In genomic region chr11:113774174-113774503, GRCh38 we compare ENCODE assay signal across 8 cellular contexts. TPM values are rescaled to one million over a fixed set of nuclear protein-coding genes. Genes with fewer than 3 reads are reported as not detected.
DNase-seq lines count a peak whose midpoint lies in the region; ATAC-seq and TF ChIP-seq lines count a peak whose summit lies in the region.

No MANE protein-coding gene starts in this region.

- peak overlapping the region; percentile 62 for H3K27ac ChIP-seq in CD4-positive, alpha-beta memory T cell (ENCODE audit: low read depth, low read length)
- peak overlapping the region; percentile 41 for H3K27ac ChIP-seq in OCI-LY7 (ENCODE audit: low read depth, low read length, poor library complexity, severe bottlenecking)

- TF ChIP-seq CTCF in OCI-LY7 (conservative IDR thresholded peaks at IDR 0.05; ENCODE audit: low read length) (no peak), osteocyte (IDR thresholded peaks at IDR 0.05) (no peak), GM10266 (IDR thresholded peaks at IDR 0.05; ENCODE audit: control insufficient read depth, insufficient read depth, low read depth, missing control alignments) (no peak)

- H3K4me1 Mint-ChIP-seq in CD4-positive, alpha-beta memory T cell, result peaks cover 10 to 28% (median 22%) of the 10 kb centered on the region in 4 donors
- H3K4me1 Mint-ChIP-seq in osteocyte (ENCODE audit: unreplicated experiment), result peaks cover 24% of the 10 kb centered on the region

- H3K9me3 ChIP-seq in CD4-positive, alpha-beta memory T cell (ENCODE audit: control insufficient read depth in 1 of 2, low read length in 2 of 2), result no peaks in the 10 kb centered on the region
- H3K9me3 ChIP-seq in OCI-LY7 (ENCODE audit: low read length) (no peaks in the 10 kb centered on the region), endocrine pancreas (ENCODE audit: control insufficient read depth, low read length) (no peaks in the 10 kb centered on the region)

- no peaks in the 10 kb centered on the region for H4K20me1 ChIP-seq in OCI-LY7 (ENCODE audit: insufficient read depth, low read length)

- H3K9ac ChIP-seq in endocrine pancreas (ENCODE audit: control insufficient read depth, insufficient read depth, low read length), result no peak overlapping the region

- no peaks in the 10 kb centered on the region for H3K27me3 ChIP-seq in CD4-positive, alpha-beta memory T cell (ENCODE audit: insufficient read depth, low read length)
- H3K27me3 ChIP-seq in endocrine pancreas (ENCODE audit: control insufficient read depth, insufficient read depth, low read length), result no peaks in the 10 kb centered on the region

- H3K36me3 Mint-ChIP-seq in CD4-positive, alpha-beta memory T cell, result peaks cover 0 to 13% of the 10 kb centered on the region in 2 donors
- peaks cover 3% of the 10 kb centered on the region for H3K36me3 Mint-ChIP-seq in osteocyte (ENCODE audit: unreplicated experiment)

- no peaks in the 10 kb centered on the region for H3K36me3 ChIP-seq in CD4-positive, alpha-beta memory T cell (ENCODE audit: insufficient read depth, low read length)
- H3K36me3 ChIP-seq in OCI-LY7 (ENCODE audit: insufficient read depth, low read length) (peaks cover 23% of the 10 kb centered on the region; the same call in 1 of the 2 replicates), endocrine pancreas (ENCODE audit: control insufficient read depth, insufficient read depth, low read length) (no peaks in the 10 kb centered on the region)

- BruUV-seq in OCI-LY7 (replicated peaks; lab: Mats Ljungman, UMichigan), result no TSS peak

- DNase-seq in CD4-positive, alpha-beta memory T cell, result no peak
- no peak for DNase-seq in OCI-LY7 (ENCODE audit: low spot score)
- no peak for DNase-seq in osteocyte (ENCODE audit: extremely low spot score, unreplicated experiment)
- no peak for DNase-seq in SHP77 (lab: John Stamatoyannopoulos, UW)
- no peak for DNase-seq in GM10266 (ENCODE audit: extremely low spot score)
- no peak for DNase-seq in NCI-H2171 treated with DMSO at 0.1 percent for 48 hours (lab: John Stamatoyannopoulos, UW)

- H3K4me3 ChIP-seq in CD4-positive, alpha-beta memory T cell (ENCODE audit: low read length in 2 of 2), result peak overlapping the region; percentile 64 to 91
- H3K4me3 ChIP-seq in OCI-LY7 (ENCODE audit: low read depth, low read length, poor library complexity, severe bottlenecking) (peak overlapping the region; percentile 99), endocrine pancreas (ENCODE audit: control insufficient read depth, insufficient read depth, low read length) (peak overlapping the region; percentile 90)

- H3K4me3 Mint-ChIP-seq in CD4-positive, alpha-beta memory T cell, result peak overlapping the region; percentile 89 to 99 (median 98)
- H3K4me3 Mint-ChIP-seq in osteocyte (ENCODE audit: unreplicated experiment), result peak overlapping the region; percentile 100

- peaks cover 19% of the 10 kb centered on the region for H3K4me1 ChIP-seq in CD4-positive, alpha-beta memory T cell (ENCODE audit: insufficient read depth, low read length)
- H3K4me1 ChIP-seq in OCI-LY7 (ENCODE audit: insufficient read depth, low read length, poor library complexity, severe bottlenecking), result peaks cover 20% of the 10 kb centered on the region
- peaks cover 8% of the 10 kb centered on the region for H3K4me1 ChIP-seq in endocrine pancreas (ENCODE audit: control insufficient read depth, insufficient read depth, low read length)

- POLR2A ChIA-PET in CD4-positive, alpha-beta memory T cell (lab: Charles Lee; ENCODE audit: partially characterized antibody), result interaction anchor here (1.0 kb wide), 1 partner anchor 8 kb away, joined by 3 read pairs; no protein-coding TSS in a partner anchor
- POLR2A ChIA-PET in OCI-LY7 (lab: Charles Lee), result interaction anchor here (1.2 kb wide), 1 partner anchor 155 kb away, joined by 3 read pairs; no protein-coding TSS in a partner anchor

- intact Hi-C loops in CD4-positive, alpha-beta memory T cell (cut with micrococcal nuclease), result loop anchor here (1.0 to 10.0 kb wide), 5 partner anchors 103 to 1489 kb away; partner anchors contain the start of genes C11orf71, RBM7 and USP28
- intact Hi-C loops in OCI-LY7 (cut with micrococcal nuclease; ENCODE audit: unreplicated experiment), result no loop called here

- CTCF ChIA-PET in CD4-positive, alpha-beta memory T cell (lab: Charles Lee; ENCODE audit: partially characterized antibody), result no interaction called here
- CTCF ChIA-PET in OCI-LY7 (lab: Charles Lee; ENCODE audit: unreplicated experiment), result no interaction called here

- H2AFZ ChIP-seq in OCI-LY7 (ENCODE audit: low read length), result peak overlapping the region; percentile 96

- H3K9me2 ChIP-seq in OCI-LY7 (ENCODE audit: insufficient read depth, low read length), result no peaks in the 10 kb centered on the region

- H3K27ac Mint-ChIP-seq in CD4-positive, alpha-beta memory T cell, result peak overlapping the region; percentile 88 to 98 (median 96)
- H3K27ac Mint-ChIP-seq in osteocyte (ENCODE audit: unreplicated experiment), result peak overlapping the region; percentile 98

- H3K9me3 Mint-ChIP-seq in CD4-positive, alpha-beta memory T cell, result peaks cover 0 to 2% (median 0%) of the 10 kb centered on the region in 8 donors
- H3K9me3 Mint-ChIP-seq in osteocyte (ENCODE audit: unreplicated experiment), result no peaks in the 10 kb centered on the region

- no peak for ATAC-seq in HG02852 (IDR thresholded peaks at IDR 0.05; ENCODE audit: unreplicated experiment)

- peaks cover 0 to 3% of the 10 kb centered on the region in 2 donors for H3K27me3 Mint-ChIP-seq in CD4-positive, alpha-beta memory T cell
- H3K27me3 Mint-ChIP-seq in osteocyte (ENCODE audit: unreplicated experiment), result peaks cover 39% of the 10 kb centered on the region

- H3K4me2 ChIP-seq in OCI-LY7 (ENCODE audit: low read length), result peak overlapping the region; percentile 41

- peaks cover 24% of the 10 kb centered on the region; the same call in 1 of the 2 replicates for H3K79me2 ChIP-seq in OCI-LY7 (ENCODE audit: insufficient read depth, low read depth, low read length)

RNA-seq across cellular contexts. Expression of gene ZW10, which starts 0.6 kb away (rescaled TPM):
- 1 to 10 TPM; 8.7 to 9.7 TPM for total RNA-seq in CD4-positive, alpha-beta memory T cell
- 10 to 100 TPM; 11.3 to 14.0 TPM for polyA plus RNA-seq in CD4-positive, alpha-beta memory T cell
- total RNA-seq in OCI-LY7 (2014; rRNA removed; shearing (Covaris generic)), result 15.9 and 18.9 TPM in 2 replicates
- total RNA-seq in OCI-LY7 (2022) (19.2 and 19.9 TPM in 2 replicates), osteocyte (14.3 and 14.7 TPM in 2 replicates)

RNA-seq across cellular contexts. Expression of gene CLDN25, which starts 5.5 kb away (rescaled TPM):
- total RNA-seq in CD4-positive, alpha-beta memory T cell, result not detected
- not detected for polyA plus RNA-seq in CD4-positive, alpha-beta memory T cell
- not detected in 2 replicates for total RNA-seq in OCI-LY7 (2014; rRNA removed; shearing (Covaris generic))
- total RNA-seq in OCI-LY7 (2022) (not detected in 2 replicates), osteocyte (not detected in 2 replicates)
